In genomic region chr1:160069460-160070231, GRCh38 we compare ENCODE assay signal across 1 cellular context.
TF ChIP-seq lines count a peak whose summit lies in the region.

Gene KCNJ10, minus strand, starts transcription at chr1:160070160. Its CDS starts 27,628 bp downstream, at chr1:160042532.

TF ChIP-seq in HepG2, 621 proteins besides CTCF, POLR2A, EP300 and RAD21 (continued from another document):
- TF ChIP-seq DPF2 (CRISPR knock-in tag; IDR thresholded peaks at IDR 0.05; ENCODE audit: borderline replicate concordance, low read depth) (no peak), AFF4 (CRISPR knock-in tag; IDR thresholded peaks at IDR 0.05) (no peak), ADNP (CRISPR knock-in tag; IDR thresholded peaks at IDR 0.05) (no peak), ZNF687 (CRISPR knock-in tag; IDR thresholded peaks at IDR 0.05) (peak; percentile 14), KAT2B (IDR thresholded peaks at IDR 0.05; ENCODE audit: borderline replicate concordance, low read depth, low read length) (no peak), MATR3 (CRISPR knock-in tag; IDR thresholded peaks at IDR 0.05) (no peak), ZSCAN22 (CRISPR knock-in tag; IDR thresholded peaks at IDR 0.05) (no peak), GATAD1 (CRISPR knock-in tag; IDR thresholded peaks at IDR 0.05) (no peak), EEA1 (CRISPR knock-in tag; IDR thresholded peaks at IDR 0.05; ENCODE audit: borderline replicate concordance) (no peak), NFIB (CRISPR knock-in tag; IDR thresholded peaks at IDR 0.05; ENCODE audit: borderline replicate concordance) (no peak), TEF (CRISPR knock-in tag; IDR thresholded peaks at IDR 0.05) (no peak), ARNT2 (CRISPR knock-in tag; IDR thresholded peaks at IDR 0.05; ENCODE audit: low read depth) (0 out of 2 replicates have a peak, but pooled peaks have one; percentile 22), KDM5B (CRISPR knock-in tag; IDR thresholded peaks at IDR 0.05; ENCODE audit: borderline replicate concordance) (no peak), AGO2 (optimal IDR thresholded peaks at IDR 0.05; ENCODE audit: low read depth, low read length) (peak; percentile 17), ZHX1 (CRISPR knock-in tag; IDR thresholded peaks at IDR 0.05; ENCODE audit: low read depth) (no peak), ZNF460 (CRISPR knock-in tag; IDR thresholded peaks at IDR 0.05; ENCODE audit: borderline replicate concordance) (no peak), ZNF749 (CRISPR knock-in tag; IDR thresholded peaks at IDR 0.05; ENCODE audit: borderline replicate concordance) (0 out of 2 replicates have a peak, but pooled peaks have one; percentile 5), WIZ (CRISPR knock-in tag; IDR thresholded peaks at IDR 0.05) (no peak), ZNF274 (CRISPR knock-in tag; IDR thresholded peaks at IDR 0.05) (0 out of 2 replicates have a peak, but pooled peaks have one; percentile 7), PCBP1 (IDR thresholded peaks at IDR 0.05; ENCODE audit: borderline replicate concordance, low read depth, low read length) (no peak), NFAT5 (CRISPR knock-in tag; IDR thresholded peaks at IDR 0.05) (no peak), ZNF276 (CRISPR knock-in tag; IDR thresholded peaks at IDR 0.05; ENCODE audit: low read depth) (no peak)
